In genomic region chr12:58386136-58386535, GRCh38 we compare ENCODE assay signal across 22 cellular contexts.
"Had no signal": no experiment of that assay in that cellular context is flagged by ENCODE, and none has a peak within 500 bp of the region (broad histone marks: within the 10 kb centered on the region; RNA-seq: fewer than 3 reads in every experiment).

No MANE protein-coding gene starts in this region.

- H3K27me3 Mint-ChIP-seq: stimulated activated naive CD8-positive, alpha-beta T cell treated with anti-CD3 and anti-CD28 coated beads, Interleukin-15, amount 100 ng/mL, for 72 hours had no signal

- H3K4me1 ChIP-seq: esophagus muscularis mucosa, right lobe of liver, tibial artery had no signal

- H3K27ac ChIP-seq: cardiac muscle cell, esophagus muscularis mucosa, hepatocyte, right lobe of liver, skin epidermis, tibial artery, VCaP had no signal

- H3K4me3 Mint-ChIP-seq: activated naive CD4-positive, alpha-beta T cell treated with anti-CD3 and anti-CD28 coated beads for 36 hours; activated naive CD8-positive, alpha-beta T cell treated with anti-CD3 and anti-CD28 coated beads, Interleukin-2, amount 10 ng/mL, durations not matched to agents 7 days and 5 days; activated T-cell treated with anti-CD3 and anti-CD28 coated beads, Interleukin-2, amount 50 U/mL, for 4 hours; memory B cell; naive B cell; stimulated activated effector memory CD8-positive, alpha-beta T cell treated with anti-CD3 and anti-CD28 coated beads, Interleukin-12 subunit alpha, Interleukin-12 subunit beta, amount 100 ng/mL, for 72 hours; stimulated activated naive CD8-positive, alpha-beta T cell treated with anti-CD3 and anti-CD28 coated beads, Interleukin-15, amount 100 ng/mL, for 72 hours; T-cell; T-helper 2 cell treated with Interferon-gamma antibody and Interleukin-4, amounts not matched to agents 5 μg/mL and 100 μg/mL, for 36 hours had no signal

- H3K79me2 ChIP-seq: hepatocyte had no signal

- H3K4me1 Mint-ChIP-seq: activated naive CD8-positive, alpha-beta T cell treated with anti-CD3 and anti-CD28 coated beads, Interleukin-2, amount 10 ng/mL, durations not matched to agents 7 days and 5 days; memory B cell; naive B cell; stimulated activated effector memory CD8-positive, alpha-beta T cell treated with anti-CD3 and anti-CD28 coated beads, Interleukin-12 subunit alpha, Interleukin-12 subunit beta, amount 100 ng/mL, for 72 hours; stimulated activated naive CD8-positive, alpha-beta T cell treated with anti-CD3 and anti-CD28 coated beads, Interleukin-15, amount 100 ng/mL, for 72 hours; T-cell had no signal

- H2AFZ ChIP-seq: hepatocyte had no signal

- H3K4me3 ChIP-seq: cardiac muscle cell, esophagus muscularis mucosa, hepatocyte, right lobe of liver, skin epidermis, tibial artery had no signal

- DNase-seq: activated CD4-positive, CD25-positive, alpha-beta regulatory T cell treated with anti-CD3 and anti-CD28 coated beads, Interleukin-2, amount 50 U/mL, for 72 hours; activated naive CD4-positive, alpha-beta T cell treated with anti-CD3 and anti-CD28 coated beads for 36 hours; activated naive CD8-positive, alpha-beta T cell treated with anti-CD3 and anti-CD28 coated beads, Interleukin-2, amount 10 ng/mL, durations not matched to agents 7 days and 5 days; activated T-cell treated with anti-CD3 and anti-CD28 coated beads, Interleukin-2, amount 50 U/mL, for 4 hours; amygdala; glutamatergic neuron; naive B cell; occipital lobe; right lobe of liver; stimulated activated CD4-positive, alpha-beta T cell treated with anti-CD3 and anti-CD28 coated beads, Interleukin-2, amount 100 ng/mL, for 24 hours; stimulated activated naive CD8-positive, alpha-beta T cell treated with anti-CD3 and anti-CD28 coated beads, Interleukin-15, amount 100 ng/mL, for 72 hours; T-cell; tibial artery had no signal

- H3K4me2 ChIP-seq: hepatocyte had no signal

- H3K36me3 ChIP-seq: cardiac muscle cell, esophagus muscularis mucosa, right lobe of liver, tibial artery had no signal

- H3K27me3 ChIP-seq: cardiac muscle cell, esophagus muscularis mucosa, hepatocyte, right lobe of liver, tibial artery had no signal

- H3K36me3 Mint-ChIP-seq: activated naive CD8-positive, alpha-beta T cell treated with anti-CD3 and anti-CD28 coated beads, Interleukin-2, amount 10 ng/mL, durations not matched to agents 7 days and 5 days; memory B cell; naive B cell; stimulated activated effector memory CD8-positive, alpha-beta T cell treated with anti-CD3 and anti-CD28 coated beads, Interleukin-12 subunit alpha, Interleukin-12 subunit beta, amount 100 ng/mL, for 72 hours; T-cell had no signal

- FAIRE-seq: frontal cortex had no signal

- ATAC-seq: activated T-cell treated with anti-CD3 and anti-CD28 coated beads, Interleukin-2, amount 50 U/mL, for 4 hours; right lobe of liver; stimulated activated effector memory CD8-positive, alpha-beta T cell treated with anti-CD3 and anti-CD28 coated beads, Interleukin-12 subunit alpha, Interleukin-12 subunit beta, amount 100 ng/mL, for 72 hours; stimulated activated naive CD8-positive, alpha-beta T cell treated with anti-CD3 and anti-CD28 coated beads, Interleukin-15, amount 100 ng/mL, for 72 hours; T-cell had no signal

- H3K9me3 Mint-ChIP-seq: activated naive CD4-positive, alpha-beta T cell treated with anti-CD3 and anti-CD28 coated beads for 36 hours; activated naive CD8-positive, alpha-beta T cell treated with anti-CD3 and anti-CD28 coated beads, Interleukin-2, amount 10 ng/mL, durations not matched to agents 7 days and 5 days; activated T-cell treated with anti-CD3 and anti-CD28 coated beads, Interleukin-2, amount 50 U/mL, for 4 hours; naive B cell; stimulated activated effector memory CD8-positive, alpha-beta T cell treated with anti-CD3 and anti-CD28 coated beads, Interleukin-12 subunit alpha, Interleukin-12 subunit beta, amount 100 ng/mL, for 72 hours; stimulated activated naive CD8-positive, alpha-beta T cell treated with anti-CD3 and anti-CD28 coated beads, Interleukin-15, amount 100 ng/mL, for 72 hours; T-cell; T-helper 2 cell treated with Interferon-gamma antibody and Interleukin-4, amounts not matched to agents 5 μg/mL and 100 μg/mL, for 36 hours had no signal

- H3K9me3 ChIP-seq: esophagus muscularis mucosa, right lobe of liver, tibial artery had no signal

- H3K27ac Mint-ChIP-seq: activated naive CD4-positive, alpha-beta T cell treated with anti-CD3 and anti-CD28 coated beads for 36 hours; activated naive CD8-positive, alpha-beta T cell treated with anti-CD3 and anti-CD28 coated beads, Interleukin-2, amount 10 ng/mL, durations not matched to agents 7 days and 5 days; memory B cell; naive B cell; stimulated activated effector memory CD8-positive, alpha-beta T cell treated with anti-CD3 and anti-CD28 coated beads, Interleukin-12 subunit alpha, Interleukin-12 subunit beta, amount 100 ng/mL, for 72 hours; stimulated activated naive CD8-positive, alpha-beta T cell treated with anti-CD3 and anti-CD28 coated beads, Interleukin-15, amount 100 ng/mL, for 72 hours; T-cell; T-helper 2 cell treated with Interferon-gamma antibody and Interleukin-4, amounts not matched to agents 5 μg/mL and 100 μg/mL, for 36 hours had no signal
